8 cellular contexts compared by ENCODE assay signal in genomic region chr5:154858972-154859950, GRCh38. TPM values are rescaled to one million over a fixed set of nuclear protein-coding genes. Genes with fewer than 3 reads are reported as not detected.
DNase-seq lines count a peak whose midpoint lies in the region; ATAC-seq, FAIRE-seq and TF ChIP-seq lines count a peak whose summit lies in the region.

No MANE protein-coding gene starts in this region.

- peak overlapping the region; percentile 25; the same call in 1 of the 2 replicates for H3K18ac ChIP-seq in H1 (ENCODE audit: extremely low read depth, low read length)

- 21 to 100% methylated on average over 2 to 26 of the region's 26 CpGs for WGBS in H1 (ENCODE audit: extremely low coverage in 1 of 2, insufficient coverage in 1 of 2, insufficient read length in 1 of 2, insufficient replicate concordance in 2 of 2, low coverage in 1 of 2, low lambda C conversion rate in 2 of 2, missing lambda C conversion rate in 1 of 2), 2 experiments

- no peaks in the 10 kb centered on the region for H3K27me3 ChIP-seq in BLaER1 treated with 17β-estradiol and CSF1 and Interleukin-3, amounts not matched to agents 10 nM and 100 nM
- no peaks in the 10 kb centered on the region for H3K27me3 ChIP-seq in H7 (ENCODE audit: control insufficient read depth, insufficient read depth, low read length)
- H3K27me3 ChIP-seq in H1 (replicated peaks in 1 of 4; ENCODE audit: control insufficient read depth in 3 of 4, extremely low read depth in 1 of 4, insufficient read depth in 3 of 4, low read length in 3 of 4), result no peaks in the 10 kb centered on the region

- H3K23me2 ChIP-seq in H1 (ENCODE audit: low read depth, low read length), result peaks cover 7% of the 10 kb centered on the region

- TF ChIP-seq RAD21 in H1 (IDR thresholded peaks at IDR 0.05 in 1 of 2, conservative IDR thresholded peaks at IDR 0.05 in 1 of 2; ENCODE audit: low read depth in 2 of 2, low read length in 2 of 2), result no peak

- no peak overlapping the region for H3K4ac ChIP-seq in H1 (replicated peaks; ENCODE audit: insufficient read length, low read depth, low read length)

- peaks cover 22 to 52% of the 10 kb centered on the region in 2 experiments for H3K79me2 ChIP-seq in H1 (ENCODE audit: control insufficient read depth in 1 of 2, insufficient read depth in 2 of 2, low read length in 2 of 2)

- no peak overlapping the region for H3K56ac ChIP-seq in H1 (replicated peaks; ENCODE audit: insufficient read length, low read depth, low read length)

- H2BK5ac ChIP-seq in H1 (ENCODE audit: low read depth, low read length), result peak overlapping the region; percentile 98; the same call in 1 of the 2 replicates

- TF ChIP-seq CTCF in H1 (IDR thresholded peaks at IDR 0.05; ENCODE audit: control extremely low read depth in 1 of 3, insufficient read depth in 1 of 3, low read depth in 1 of 3, low read length in 3 of 3) (no peak), nephron progenitor cell (IDR thresholded peaks at IDR 0.05) (no peak)

- no peak overlapping the region for H2AK5ac ChIP-seq in H1 (ENCODE audit: low read depth, low read length)

- H3K36me3 Mint-ChIP-seq in nephron progenitor cell (ENCODE audit: low read depth), result peaks cover 28% of the 10 kb centered on the region

- peaks cover 11 to 30% (median 13%) of the 10 kb centered on the region in 11 experiments; a peak in 21 of 22 replicates for H3K36me3 ChIP-seq in BLaER1 treated with 17β-estradiol and CSF1 and Interleukin-3, amounts not matched to agents 10 nM and 100 nM
- H3K36me3 ChIP-seq in H7 (replicated peaks; ENCODE audit: control insufficient read depth, insufficient read depth, low read length) (peaks cover 3% of the 10 kb centered on the region; the same call in 1 of the 2 replicates), H1 (ENCODE audit: control insufficient read depth in 2 of 4, insufficient read depth in 4 of 4, low read length in 3 of 4) (peaks cover 2 to 12% (median 9%) of the 10 kb centered on the region in 4 experiments; a peak in 6 of 8 replicates)

- POLR2A ChIA-PET in H1 (lab: Charles Lee; ENCODE audit: partially characterized antibody), result interaction anchor here (0.6 to 2.4 kb wide), 30 partner anchors 9 to 407 kb away, joined by 3 to 21 read pairs (median 4); partner anchors contain the start of gene FAXDC2

- H4K20me1 ChIP-seq in BLaER1 treated with 17β-estradiol and CSF1 and Interleukin-3, amounts not matched to agents 10 nM and 100 nM, result peaks cover 38 to 51% (median 46%) of the 10 kb centered on the region in 11 experiments
- peaks cover 3 to 6% of the 10 kb centered on the region in 2 experiments for H4K20me1 ChIP-seq in H1 (replicated peaks in 1 of 2; ENCODE audit: control insufficient read depth in 1 of 2, insufficient read depth in 2 of 2, low read length in 2 of 2)

- ATAC-seq in GM18873 (IDR thresholded peaks at IDR 0.05; ENCODE audit: low FRiP score, unreplicated experiment) (no peak), HG02973 (IDR thresholded peaks at IDR 0.05; ENCODE audit: unreplicated experiment) (no peak)

- peak overlapping the region; percentile 82 to 99 (median 92) for H3K4me2 ChIP-seq in BLaER1 treated with 17β-estradiol and CSF1 and Interleukin-3, amounts not matched to agents 10 nM and 100 nM
- H3K4me2 ChIP-seq in H1 (ENCODE audit: insufficient read depth in 1 of 2, low read depth in 2 of 2, low read length in 2 of 2), result peak overlapping the region; percentile 83 to 92

- no peak overlapping the region for H2BK15ac ChIP-seq in H1 (ENCODE audit: low read length)

- H2BK120ac ChIP-seq in H1 (replicated peaks; ENCODE audit: low read depth, low read length), result no peak overlapping the region

- H3K4me3 ChIP-seq in BLaER1 treated with 17β-estradiol and CSF1 and Interleukin-3, amounts not matched to agents 10 nM and 100 nM, result peak overlapping the region; percentile 64 to 91 (median 86)
- H3K4me3 ChIP-seq in H7 (ENCODE audit: insufficient read depth, low read depth, low read length) (peak overlapping the region; percentile 83), H1 (ENCODE audit: extremely low read depth in 1 of 4, insufficient read depth in 2 of 4, low read depth in 3 of 4, low read length in 4 of 4) (peak overlapping the region; percentile 55 to 98 (median 72))

- H3K4me1 ChIP-seq in BLaER1 treated with 17β-estradiol and CSF1 and Interleukin-3, amounts not matched to agents 10 nM and 100 nM, result peaks cover 56 to 64% (median 60%) of the 10 kb centered on the region in 10 experiments
- peaks cover 0 to 9% (median 5%) of the 10 kb centered on the region in 4 experiments; a peak in 6 of 7 replicates for H3K4me1 ChIP-seq in H1 (replicated peaks in 1 of 4; ENCODE audit: control insufficient read depth in 3 of 4, insufficient read depth in 4 of 4, low read length in 3 of 4)

- peak overlapping the region; percentile 92 for H3K23ac ChIP-seq in H1 (ENCODE audit: insufficient read length)

- peak overlapping the region; percentile 89 to 99 (median 99) for H3K27ac ChIP-seq in BLaER1 treated with 17β-estradiol and CSF1 and Interleukin-3, amounts not matched to agents 10 nM and 100 nM
- H3K27ac ChIP-seq in H1 (ENCODE audit: low read depth, low read length), result no peak overlapping the region

- no peak overlapping the region for H2BK12ac ChIP-seq in H1 (ENCODE audit: low read depth, low read length)

- H3K9me3 Mint-ChIP-seq in nephron progenitor cell, result no peaks in the 10 kb centered on the region

- H3K9ac ChIP-seq in BLaER1 treated with 17β-estradiol and CSF1 and Interleukin-3, amounts not matched to agents 10 nM and 100 nM, result peak overlapping the region; percentile 88 to 99 (median 97)
- H3K9ac ChIP-seq in H1 (replicated peaks in 1 of 4; ENCODE audit: extremely low read depth in 1 of 4, low read depth in 3 of 4, low read length in 3 of 4), result peak overlapping the region; percentile 53 to 98 (median 88)

- no peak for FAIRE-seq in H1 (lab: Jason Lieb, UNC)

- no peak overlapping the region for H3K14ac ChIP-seq in H1 (ENCODE audit: insufficient read length)

- no peaks in the 10 kb centered on the region for H3K27me3 Mint-ChIP-seq in nephron progenitor cell (ENCODE audit: low read depth, poor library complexity)

- H3K79me1 ChIP-seq in H1 (ENCODE audit: low read depth, low read length), result peaks cover 5% of the 10 kb centered on the region; the same call in 1 of the 2 replicates

- peak; percentile 21 for DNase-seq in H7
- DNase-seq in SKM-1 treated with dmso at 0.1 percent for 144 hours (lab: John Stamatoyannopoulos, UW; ENCODE audit: unreplicated experiment), result peak; percentile 77
- no peak for DNase-seq in H1 (ENCODE audit: low read depth in 1 of 2, low spot score in 2 of 2)
- no peak for DNase-seq in nephron progenitor cell
- no peak for DNase-seq in HCEC 1CT

- no peak for TF ChIP-seq POLR2A in H1 (IDR thresholded peaks at IDR 0.05; ENCODE audit: control extremely low read depth in 1 of 2, low read depth in 2 of 2, low read length in 2 of 2)

- H3K9me3 ChIP-seq in BLaER1 treated with 17β-estradiol and CSF1 and Interleukin-3, amounts not matched to agents 10 nM and 100 nM (replicated peaks in 1 of 11), result no peaks in the 10 kb centered on the region
- no peaks in the 10 kb centered on the region for H3K9me3 ChIP-seq in H1 (ENCODE audit: insufficient read depth in 2 of 2, low read depth in 1 of 2, low read length in 1 of 2)

- peak overlapping the region; percentile 11; the same call in 1 of the 2 replicates for H2AFZ ChIP-seq in H1 (ENCODE audit: low read length)

- no peak overlapping the region for H4K8ac ChIP-seq in H1 (ENCODE audit: extremely low read depth, insufficient read depth, low read length)

- H3K27ac Mint-ChIP-seq in nephron progenitor cell, result peak overlapping the region; percentile 100

- CTCF ChIA-PET in H1 (lab: Charles Lee; ENCODE audit: partially characterized antibody), result interaction anchor here (0.6 to 0.9 kb wide), 2 partner anchors 25 to 211 kb away, joined by 3 read pairs; no protein-coding TSS in a partner anchor

- H4K91ac ChIP-seq in H1 (replicated peaks; ENCODE audit: insufficient read length, low read length), result no peak overlapping the region

- peaks cover 59% of the 10 kb centered on the region for H3K4me1 Mint-ChIP-seq in nephron progenitor cell

- peak overlapping the region; percentile 96 for H3K4me3 Mint-ChIP-seq in nephron progenitor cell

- no peak for TF ChIP-seq EP300 in H1 (IDR thresholded peaks at IDR 0.05; ENCODE audit: borderline replicate concordance in 1 of 2, low read depth in 2 of 2, low read length in 2 of 2)

- H2BK20ac ChIP-seq in H1 (ENCODE audit: low read length), result no peak overlapping the region

- H4K5ac ChIP-seq in H1 (ENCODE audit: insufficient read length, low read depth, low read length), result no peak overlapping the region

TF ChIP-seq in H1, 55 proteins besides CTCF, POLR2A, EP300 and RAD21 (continues in another document):
- no peak for TF ChIP-seq RBBP5 (IDR thresholded peaks at IDR 0.05; ENCODE audit: borderline replicate concordance, low read depth, low read length)
- no peak for TF ChIP-seq NANOG (IDR thresholded peaks at IDR 0.05; ENCODE audit: insufficient read depth, low read depth, low read length, poor library complexity, severe bottlenecking)
- TF ChIP-seq MAFK (IDR thresholded peaks at IDR 0.05; ENCODE audit: low read depth, low read length), result no peak
- TF ChIP-seq ZNF274 (IDR thresholded peaks at IDR 0.05; ENCODE audit: borderline replicate concordance, extremely low read depth, low read length), result no peak
- TF ChIP-seq HDAC6 (IDR thresholded peaks at IDR 0.05; ENCODE audit: low read depth, low read length), result no peak
- TF ChIP-seq EZH2 (IDR thresholded peaks at IDR 0.05; ENCODE audit: low read depth, low read length, severe bottlenecking), result no peak

RNA-seq across cellular contexts. Expression of gene CNOT8, which starts 0.8 kb away (rescaled TPM):
- total RNA-seq in H7 (2014; rRNA removed; shearing (Covaris generic)), result 63.3 and 96.3 TPM in 2 replicates
- 53.6 and 62.9 TPM in 2 replicates for total RNA-seq in H1 (2021; fragmentation: NEBNext Ultra II Directional; extraction: Animal tissue kit (Norgen Biotek cat#: 25700))
- 36.4 and 37.6 TPM in 2 replicates for polyA plus RNA-seq in H1 (2011; rRNA removed)
- 47.5 TPM for polyA plus RNA-seq in H1 (2011; cell fraction: cytosol; rRNA removed)
- polyA plus RNA-seq in H1 (2011; cell fraction: nucleus; rRNA removed), result 28.9 TPM
- polyA plus RNA-seq in H1 (2012, experiment 1 of 2), result 45.7 to 64.1 TPM (median 53.5 TPM) in 4 replicates
- polyA plus RNA-seq in H1 (2012, experiment 2 of 2), result 4.9 TPM
- polyA plus RNA-seq in H1 (2013, experiment 1 of 2), result 32.2 TPM
- 35.9 TPM for polyA plus RNA-seq in H1 (2013, experiment 2 of 2)
- 50.2 and 54.6 TPM in 2 replicates for polyA minus RNA-seq in H1 (2011; rRNA and poly(A)+ RNA removed)
- 33.5 TPM for polyA minus RNA-seq in H1 (2011; cell fraction: cytosol; rRNA and poly(A)+ RNA removed)
- polyA minus RNA-seq in H1 (2011; cell fraction: nucleus; rRNA and poly(A)+ RNA removed), result 20.8 TPM

RNA-seq across cellular contexts. Expression of gene FAXDC2, which starts 8.9 kb away (rescaled TPM):
- 2.6 and 9.6 TPM in 2 replicates for total RNA-seq in H7 (2014; rRNA removed; shearing (Covaris generic))
- total RNA-seq in H1 (2021; fragmentation: NEBNext Ultra II Directional; extraction: Animal tissue kit (Norgen Biotek cat#: 25700)), result 3.7 and 4.8 TPM in 2 replicates
- 5.9 and 8.1 TPM in 2 replicates for polyA plus RNA-seq in H1 (2011; rRNA removed)
- 6.0 TPM for polyA plus RNA-seq in H1 (2011; cell fraction: cytosol; rRNA removed)
- polyA plus RNA-seq in H1 (2011; cell fraction: nucleus; rRNA removed), result 10.1 TPM
- 4.3 to 6.8 TPM (median 5.7 TPM) in 4 replicates for polyA plus RNA-seq in H1 (2012, experiment 1 of 2)
- 2.8 TPM for polyA plus RNA-seq in H1 (2012, experiment 2 of 2)
- 5.7 TPM for polyA plus RNA-seq in H1 (2013, experiment 1 of 2)
- 5.5 TPM for polyA plus RNA-seq in H1 (2013, experiment 2 of 2)
- 13.6 and 13.8 TPM in 2 replicates for polyA minus RNA-seq in H1 (2011; rRNA and poly(A)+ RNA removed)
- polyA minus RNA-seq in H1 (2011; cell fraction: cytosol; rRNA and poly(A)+ RNA removed), result 4.0 TPM
- polyA minus RNA-seq in H1 (2011; cell fraction: nucleus; rRNA and poly(A)+ RNA removed), result 12.7 TPM

Comparison
In these comparisons a context has a peak if more than half of its experiments do, and no peak if none do; other contexts are left out.
1. DNase-seq: peak in H7 (single experiment) and SKM-1 treated with dmso at 0.1 percent for 144 hours (single experiment); none in H1 (0 of 2), nephron progenitor cell (single experiment) and HCEC 1CT (single experiment).
2. Peak in every context shown above with its lines, with median percentiles within 50 percentile points of each other: H3K4me3 ChIP-seq.